Comparison of ENCODE assay signal across 8 cellular contexts in the genomic region with DNA sequence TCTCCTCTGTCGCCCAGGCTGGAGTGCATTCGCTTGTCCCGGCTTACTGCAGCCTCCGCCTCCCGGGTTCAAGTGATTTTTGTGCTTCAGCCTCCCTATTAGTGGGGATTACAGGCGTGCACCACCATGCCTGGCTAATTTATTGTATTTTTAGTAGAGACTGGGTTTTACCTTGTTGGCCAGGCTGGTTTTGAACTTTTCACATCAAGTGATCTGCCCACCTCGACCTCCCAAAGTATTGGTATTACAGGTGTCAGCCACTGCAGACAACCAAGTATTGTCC. TPM values are rescaled to one million over a fixed set of nuclear protein-coding genes. Genes with fewer than 3 reads are reported as not detected.
A peak's percentile ranks its signal among the peaks of the same experiment; 100 is the strongest.
DNase-seq lines count a peak whose midpoint lies in the region; ATAC-seq and TF ChIP-seq lines count a peak whose summit lies in the region.

No MANE protein-coding gene starts in this region.

- TF ChIP-seq POLR2A in sigmoid colon (IDR thresholded peaks at IDR 0.05) = no peak

- TF ChIP-seq CTCF in GM12875 (IDR thresholded peaks at IDR 0.05; ENCODE audit: borderline replicate concordance, insufficient read depth, low read depth, low read length) (no peak), VCaP (conservative IDR thresholded peaks at IDR 0.05) (no peak), foreskin fibroblast (IDR thresholded peaks at IDR 0.05; ENCODE audit: low read depth, low read length) (no peak), sigmoid colon (IDR thresholded peaks at IDR 0.05) (no peak)

- H3K9me3 ChIP-seq in sigmoid colon = no peaks in the 10 kb centered on the region

- DNase-seq in foreskin fibroblast (no peak), sigmoid colon (no peak), OCI-M2 (lab: John Stamatoyannopoulos, UW; ENCODE audit: unreplicated experiment) (no peak), G401 (ENCODE audit: low spot score) (no peak)
- no peak for DNase-seq in stimulated activated naive CD4-positive, alpha-beta T cell (lab: John Stamatoyannopoulos, UW)

- peak overlapping the region; percentile 80 for H3K4me3 ChIP-seq in GM12875 (ENCODE audit: low read depth, low read length)
- peak overlapping the region; percentile 62 to 93 for H3K4me3 ChIP-seq in foreskin fibroblast (ENCODE audit: low read depth in 1 of 2, low read length in 2 of 2)
- peak overlapping the region in 3 of 4 donors; percentile 87 to 92 (median 89) for H3K4me3 ChIP-seq in sigmoid colon

- peaks cover 0 to 28% (median 18%) of the 10 kb centered on the region in 4 donors for H3K4me1 ChIP-seq in sigmoid colon

- intact Hi-C loops in sigmoid colon (cut with DNase I) = loop anchor here (2.0 to 5.0 kb wide), 4 partner anchors 35 to 184 kb away; a partner anchor contains a TSS

- no peak for ATAC-seq in GM18907 (IDR thresholded peaks at IDR 0.05; ENCODE audit: unreplicated experiment)

- H3K27ac ChIP-seq in VCaP = peak overlapping the region; percentile 92; the same call in 1 of the 2 replicates
- H3K27ac ChIP-seq in sigmoid colon = peak overlapping the region; percentile 92 to 95 (median 92)

- in situ Hi-C loops in G401 (cut with HindIII; ENCODE audit: low sequenced_read_pairs) = no loop called here

- H3K36me3 ChIP-seq in sigmoid colon = peaks cover 10 to 45% (median 23%) of the 10 kb centered on the region in 4 donors

- no peaks in the 10 kb centered on the region for H3K27me3 ChIP-seq in sigmoid colon

- 44 to 74% methylated on average over 7 of the region's 7 CpGs for WGBS in sigmoid colon, 2 donors

- TF ChIP-seq EP300 in sigmoid colon (IDR thresholded peaks at IDR 0.05) = no peak

RNA-seq across cellular contexts. Expression of a gene that starts 1.1 kb away (rescaled TPM):
- total RNA-seq in sigmoid colon = 1,000 to 10,000 TPM; 1,474 to 3,968 (median 2,475) TPM
- polyA plus RNA-seq in sigmoid colon = 1,000 to 10,000 TPM; 2,206 to 3,781 (median 2,433) TPM
- 2,194 and 2,483 TPM in 2 replicates for total RNA-seq in G401 (2014; rRNA removed; shearing (Covaris generic))

RNA-seq across cellular contexts. Expression of a gene that starts 1.5 kb away (rescaled TPM):
- 10 to 100 TPM in 2 of 4 donors, 1 to 10 TPM in 2; 4.9 to 22.4 (median 11.4) TPM for total RNA-seq in sigmoid colon
- polyA plus RNA-seq in sigmoid colon = 1 to 10 TPM; 4.4 to 6.6 (median 5.3) TPM
- 0.62 and 6.6 TPM in 2 replicates for total RNA-seq in G401 (2014; rRNA removed; shearing (Covaris generic))

RNA-seq across cellular contexts. Expression of a gene that starts 35.4 kb away (rescaled TPM):
- total RNA-seq in sigmoid colon = 10 to 100 TPM; 15.0 to 27.7 (median 22.4) TPM
- 10 to 100 TPM; 25.8 to 37.5 (median 30.5) TPM for polyA plus RNA-seq in sigmoid colon
- 41.2 and 47.9 TPM in 2 replicates for total RNA-seq in G401 (2014; rRNA removed; shearing (Covaris generic))
